Comparison of ENCODE assay signal across 8 cellular contexts in genomic region chr19:41859213-41859617, GRCh38. TPM values are rescaled to one million over a fixed set of nuclear protein-coding genes. Genes with fewer than 3 reads are reported as not detected.
DNase-seq lines count a peak whose midpoint lies in the region; ATAC-seq, FAIRE-seq and TF ChIP-seq lines count a peak whose summit lies in the region.

No MANE protein-coding gene starts in this region.

- CTCF ChIA-PET in activated CD4-positive, alpha-beta T cell treated with anti-CD3 and anti-CD28 coated beads for 36 hours (lab: Charles Lee) = interaction anchor here (0.7 to 2.9 kb wide), 15 partner anchors 9 to 386 kb away, joined by 3 to 14 read pairs (median 5); partner anchors contain the start of genes LYPD4 and RABAC1

- peak overlapping the region; percentile 98 for H3K27ac Mint-ChIP-seq in activated CD4-positive, alpha-beta T cell treated with anti-CD3 and anti-CD28 coated beads for 36 hours
- peak overlapping the region; percentile 95 to 100 for H3K27ac Mint-ChIP-seq in activated naive CD4-positive, alpha-beta T cell treated with anti-CD3 and anti-CD28 coated beads, Interleukin-2, amount 50 U/mL, for 72 hours

- peaks cover 40% of the 10 kb centered on the region for H3K4me1 Mint-ChIP-seq in activated CD4-positive, alpha-beta T cell treated with anti-CD3 and anti-CD28 coated beads for 36 hours

- H3K9me3 Mint-ChIP-seq in activated CD4-positive, alpha-beta T cell treated with anti-CD3 and anti-CD28 coated beads for 36 hours (ENCODE audit: low read depth) = no peaks in the 10 kb centered on the region
- H3K9me3 Mint-ChIP-seq in activated naive CD4-positive, alpha-beta T cell treated with anti-CD3 and anti-CD28 coated beads, Interleukin-2, amount 50 U/mL, for 72 hours = no peaks in the 10 kb centered on the region

- POLR2A ChIA-PET in activated CD4-positive, alpha-beta T cell treated with anti-CD3 and anti-CD28 coated beads for 36 hours (lab: Charles Lee) = interaction anchor here (0.6 to 2.9 kb wide), 8 partner anchors 12 to 669 kb away, joined by 3 to 40 read pairs (median 4); partner anchors contain the start of gene RABAC1

- peak overlapping the region; percentile 96 for H3K27ac ChIP-seq in suprapubic skin

- H3K36me3 ChIP-seq in kidney epithelial cell (ENCODE audit: control insufficient read depth, insufficient read depth, low read length) (peaks cover 4% of the 10 kb centered on the region), suprapubic skin (peaks cover 29% of the 10 kb centered on the region)

- 2% methylated on average over 8 of the region's 8 CpGs for WGBS in suprapubic skin

- intact Hi-C loops in activated CD4-positive, alpha-beta T cell treated with anti-CD3 and anti-CD28 coated beads for 36 hours (cut with DNase I, micrococcal nuclease) = loop anchor here (1.0 kb wide), 9 partner anchors 25 to 495 kb away; partner anchors contain the start of genes RABAC1 (in 2 of the 2), B9D2 (in 1 of the 2), BCKDHA (in 1 of the 2) and DMAC2 (in 1 of the 2)

- FAIRE-seq in frontal cortex (lab: Jason Lieb, UNC) = no peak

- no peak for TF ChIP-seq EP300 in suprapubic skin (IDR thresholded peaks at IDR 0.05)

- H3K4me3 ChIP-seq in kidney epithelial cell (ENCODE audit: low read depth, low read length) (peak overlapping the region; percentile 22), suprapubic skin (peak overlapping the region; percentile 99)

- peaks cover under 1% of the 10 kb centered on the region for H3K27me3 ChIP-seq in kidney epithelial cell (ENCODE audit: control insufficient read depth, insufficient read depth, low read length)
- no peaks in the 10 kb centered on the region for H3K27me3 ChIP-seq in suprapubic skin

- no peaks in the 10 kb centered on the region for H3K9me3 ChIP-seq in suprapubic skin

- DNase-seq in activated CD4-positive, alpha-beta T cell treated with anti-CD3 and anti-CD28 coated beads for 36 hours = no peak
- DNase-seq in activated CD4-positive, alpha-beta T cell treated with anti-CD3 and anti-CD28 coated beads for 1 hour = no peak
- DNase-seq in activated naive CD4-positive, alpha-beta T cell treated with anti-CD3 and anti-CD28 coated beads, Interleukin-2, amount 50 U/mL, for 72 hours (ENCODE audit: low spot score in 2 of 2) = no peak
- DNase-seq in kidney epithelial cell (ENCODE audit: low read depth) (no peak), suprapubic skin (ENCODE audit: low spot score in 2 of 2) (no peak), SKM-1 treated with dmso at 0.1 percent for 144 hours (lab: John Stamatoyannopoulos, UW; ENCODE audit: unreplicated experiment) (no peak), OCI-M2 (lab: John Stamatoyannopoulos, UW; ENCODE audit: unreplicated experiment) (no peak), frontal cortex (ENCODE audit: low spot score in 2 of 2) (no peak)

- no peak for TF ChIP-seq POLR2A in suprapubic skin (IDR thresholded peaks at IDR 0.05)

- H3K4me3 Mint-ChIP-seq in activated CD4-positive, alpha-beta T cell treated with anti-CD3 and anti-CD28 coated beads for 36 hours = peak overlapping the region; percentile 86

- ATAC-seq in activated CD4-positive, alpha-beta T cell treated with anti-CD3 and anti-CD28 coated beads for 36 hours = no peak
- no peak for ATAC-seq in activated naive CD4-positive, alpha-beta T cell treated with anti-CD3 and anti-CD28 coated beads, Interleukin-2, amount 50 U/mL, for 72 hours

- TF ChIP-seq CTCF in kidney epithelial cell (IDR thresholded peaks at IDR 0.05; ENCODE audit: insufficient read depth, low read length, poor library complexity, severe bottlenecking) = no peak
- TF ChIP-seq CTCF in suprapubic skin (IDR thresholded peaks at IDR 0.05) = no peak

- peaks cover 37% of the 10 kb centered on the region for H3K36me3 Mint-ChIP-seq in activated CD4-positive, alpha-beta T cell treated with anti-CD3 and anti-CD28 coated beads for 36 hours (ENCODE audit: low read depth)
- H3K36me3 Mint-ChIP-seq in activated naive CD4-positive, alpha-beta T cell treated with anti-CD3 and anti-CD28 coated beads, Interleukin-2, amount 50 U/mL, for 72 hours = peaks cover 37% of the 10 kb centered on the region in 2 donors

- H3K27me3 Mint-ChIP-seq in activated CD4-positive, alpha-beta T cell treated with anti-CD3 and anti-CD28 coated beads for 36 hours = peaks cover 2% of the 10 kb centered on the region

- peaks cover 36% of the 10 kb centered on the region for H3K4me1 ChIP-seq in suprapubic skin

RNA-seq across cellular contexts. Expression of gene RPS19, which starts 0.8 kb away (rescaled TPM):
- 1,000 to 10,000 TPM; 2,342 to 3,204 TPM for total RNA-seq in activated CD4-positive, alpha-beta T cell treated with anti-CD3 and anti-CD28 coated beads for 36 hours
- 1,000 to 10,000 TPM; 3,521 to 4,779 TPM for total RNA-seq in activated naive CD4-positive, alpha-beta T cell treated with anti-CD3 and anti-CD28 coated beads, Interleukin-2, amount 50 U/mL, for 72 hours
- total RNA-seq in kidney epithelial cell (1,699 and 2,835 TPM in 2 replicates), suprapubic skin (1,000 to 10,000 TPM; 1,057 to 2,332 (median 1,706) TPM), frontal cortex (395 TPM)

RNA-seq across cellular contexts. Expression of gene DMRTC2, which starts 14.4 kb away (rescaled TPM):
- total RNA-seq in activated CD4-positive, alpha-beta T cell treated with anti-CD3 and anti-CD28 coated beads for 36 hours = not detected
- total RNA-seq in activated naive CD4-positive, alpha-beta T cell treated with anti-CD3 and anti-CD28 coated beads, Interleukin-2, amount 50 U/mL, for 72 hours = not detected
- not detected in 2 replicates for total RNA-seq in kidney epithelial cell
- total RNA-seq in suprapubic skin = not detected
- not detected for total RNA-seq in frontal cortex

RNA-seq across cellular contexts. Expression of gene LYPD4, which starts 14.7 kb away (rescaled TPM):
- not detected for total RNA-seq in activated CD4-positive, alpha-beta T cell treated with anti-CD3 and anti-CD28 coated beads for 36 hours
- total RNA-seq in activated naive CD4-positive, alpha-beta T cell treated with anti-CD3 and anti-CD28 coated beads, Interleukin-2, amount 50 U/mL, for 72 hours = not detected
- total RNA-seq in kidney epithelial cell = not detected in 2 replicates
- total RNA-seq in suprapubic skin = not detected
- not detected for total RNA-seq in frontal cortex

RNA-seq across cellular contexts. Expression of gene CD79A, which starts 17.9 kb away (rescaled TPM):
- total RNA-seq in activated CD4-positive, alpha-beta T cell treated with anti-CD3 and anti-CD28 coated beads for 36 hours = 1 to 10 TPM; 4.0 to 4.1 TPM
- 1 to 10 TPM; 3.3 to 7.0 TPM for total RNA-seq in activated naive CD4-positive, alpha-beta T cell treated with anti-CD3 and anti-CD28 coated beads, Interleukin-2, amount 50 U/mL, for 72 hours
- total RNA-seq in kidney epithelial cell (0.27 TPM in 1 of 2 replicates, not detected in the other), suprapubic skin (1 to 10 TPM in 1 of 4 donors, not detected in 3; 3.0 TPM), frontal cortex (not detected)

RNA-seq across cellular contexts. Expression of gene ARHGEF1, which starts 23.8 kb away (rescaled TPM):
- 100 to 1,000 TPM; 231 to 276 TPM for total RNA-seq in activated CD4-positive, alpha-beta T cell treated with anti-CD3 and anti-CD28 coated beads for 36 hours
- total RNA-seq in activated naive CD4-positive, alpha-beta T cell treated with anti-CD3 and anti-CD28 coated beads, Interleukin-2, amount 50 U/mL, for 72 hours = 100 to 1,000 TPM; 361 to 383 TPM
- total RNA-seq in kidney epithelial cell (72.2 and 81.5 TPM in 2 replicates), suprapubic skin (100 to 1,000 TPM in 1 of 4 donors, 10 to 100 TPM in 3; 61.0 to 173 (median 72.1) TPM), frontal cortex (10.2 TPM)
